16 cellular contexts compared by ENCODE assay signal in the genomic region with DNA sequence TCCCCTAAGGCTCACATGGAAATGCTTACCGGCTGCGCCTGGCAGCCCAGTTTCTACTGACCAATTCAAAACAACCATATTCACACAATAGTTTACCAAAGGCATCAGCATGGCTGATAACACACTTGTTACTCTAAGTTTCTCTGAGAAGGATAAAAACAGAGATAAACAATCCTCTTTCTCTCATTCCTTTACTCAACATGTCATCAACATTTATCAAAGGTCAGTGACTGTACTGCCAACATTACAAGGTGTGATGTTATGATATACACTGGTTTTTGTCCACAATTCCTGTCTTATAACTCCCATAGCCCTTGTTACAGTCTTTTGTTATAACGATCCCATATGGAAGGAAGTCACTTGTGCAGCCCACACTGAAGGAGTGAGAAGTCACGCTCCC. TPM values are rescaled to one million over a fixed set of nuclear protein-coding genes. Genes with fewer than 3 reads are reported as not detected.
A peak's percentile ranks its signal among the peaks of the same experiment; 100 is the strongest.
DNase-seq lines count a peak whose midpoint lies in the region; ATAC-seq and TF ChIP-seq lines count a peak whose summit lies in the region.
"Had no signal": no experiment of that assay in that cellular context is flagged by ENCODE, and none has a peak within 500 bp of the region (broad histone marks: within the 10 kb centered on the region; RNA-seq: fewer than 3 reads in every experiment).

No MANE protein-coding gene starts in this region.

- peaks cover 14% of the 10 kb centered on the region for H3K4me1 ChIP-seq in CD4-positive, CD25-positive, alpha-beta regulatory T cell (ENCODE audit: control insufficient read depth, insufficient read depth, low read length, poor library complexity, severe bottlenecking)
- H3K4me1 ChIP-seq: Caco-2, SJCRH30 had no signal

- ATAC-seq in activated T-cell treated with anti-CD3 and anti-CD28 coated beads, Interleukin-2, amount 50 U/mL, for 72 hours (replicated peaks in 1 of 2) = no peak
- no peak for ATAC-seq in activated T-cell treated with anti-CD3 and anti-CD28 coated beads, Interleukin-2, amount 50 U/mL, for 4 hours
- ATAC-seq in CD4-positive, CD25-positive, alpha-beta regulatory T cell (ENCODE audit: low read depth in 2 of 2) = no peak
- ATAC-seq in CD4-positive, alpha-beta T cell (ENCODE audit: poor library complexity) = no peak
- no peak for ATAC-seq in activated naive CD8-positive, alpha-beta T cell treated with anti-CD3 and anti-CD28 coated beads, Interleukin-2, amount 50 U/mL, for 24 hours

- H3K27ac ChIP-seq in CD4-positive, CD25-positive, alpha-beta regulatory T cell (ENCODE audit: insufficient read depth, low read length, poor library complexity, severe bottlenecking) = no peak overlapping the region
- H3K27ac ChIP-seq in CD4-positive, alpha-beta T cell (ENCODE audit: low read depth, low read length) = peak overlapping the region; percentile 1
- H3K27ac ChIP-seq: C4-2B, SJCRH30 had no signal

- TF ChIP-seq CTCF in CD4-positive, alpha-beta T cell (IDR thresholded peaks at IDR 0.05) = no peak

- no peaks in the 10 kb centered on the region for H3K27me3 Mint-ChIP-seq in activated T-cell treated with anti-CD3 and anti-CD28 coated beads, Interleukin-2, amount 50 U/mL, for 72 hours (ENCODE audit: low read depth)
- no peaks in the 10 kb centered on the region for H3K27me3 Mint-ChIP-seq in activated T-cell treated with anti-CD3 and anti-CD28 coated beads, Interleukin-2, amount 50 U/mL, for 4 hours (ENCODE audit: low read depth)
- no peaks in the 10 kb centered on the region for H3K27me3 Mint-ChIP-seq in CD4-positive, CD25-positive, alpha-beta regulatory T cell
- no peaks in the 10 kb centered on the region for H3K27me3 Mint-ChIP-seq in CD4-positive, alpha-beta T cell
- no peaks in the 10 kb centered on the region for H3K27me3 Mint-ChIP-seq in activated naive CD8-positive, alpha-beta T cell treated with anti-CD3 and anti-CD28 coated beads, Interleukin-2, amount 50 U/mL, for 24 hours

- no peak overlapping the region for H3K4me3 Mint-ChIP-seq in activated T-cell treated with anti-CD3 and anti-CD28 coated beads, Interleukin-2, amount 50 U/mL, for 72 hours
- no peak overlapping the region for H3K4me3 Mint-ChIP-seq in activated T-cell treated with anti-CD3 and anti-CD28 coated beads, Interleukin-2, amount 50 U/mL, for 4 hours
- no peak overlapping the region for H3K4me3 Mint-ChIP-seq in CD4-positive, CD25-positive, alpha-beta regulatory T cell
- H3K4me3 Mint-ChIP-seq in CD4-positive, alpha-beta T cell = peak overlapping the region; percentile 17
- no peak overlapping the region for H3K4me3 Mint-ChIP-seq in activated naive CD8-positive, alpha-beta T cell treated with anti-CD3 and anti-CD28 coated beads, Interleukin-2, amount 50 U/mL, for 24 hours
- H3K4me3 Mint-ChIP-seq: H9 had no signal

- H3K27me3 ChIP-seq in CD4-positive, CD25-positive, alpha-beta regulatory T cell (ENCODE audit: control insufficient read depth, insufficient read depth, low read length) = no peaks in the 10 kb centered on the region
- H3K27me3 ChIP-seq in CD4-positive, alpha-beta T cell (ENCODE audit: control insufficient read depth, insufficient read depth, low read length) = no peaks in the 10 kb centered on the region
- H3K27me3 ChIP-seq: SJCRH30 had no signal

- H3K9me3 ChIP-seq in CD4-positive, CD25-positive, alpha-beta regulatory T cell (ENCODE audit: control insufficient read depth in 2 of 2, low read length in 2 of 2) = no peaks in the 10 kb centered on the region
- no peaks in the 10 kb centered on the region for H3K9me3 ChIP-seq in CD4-positive, alpha-beta T cell (ENCODE audit: control insufficient read depth, low read length)
- H3K9me3 ChIP-seq: Caco-2, SJCRH30 had no signal

- no peak for DNase-seq in activated T-cell treated with anti-CD3 and anti-CD28 coated beads, Interleukin-2, amount 50 U/mL, for 72 hours
- no peak for DNase-seq in activated T-cell treated with anti-CD3 and anti-CD28 coated beads, Interleukin-2, amount 50 U/mL, for 4 hours
- no peak for DNase-seq in CD4-positive, CD25-positive, alpha-beta regulatory T cell
- DNase-seq in CD4-positive, alpha-beta T cell = no peak
- no peak for DNase-seq in activated naive CD8-positive, alpha-beta T cell treated with anti-CD3 and anti-CD28 coated beads, Interleukin-2, amount 50 U/mL, for 24 hours
- no peak for DNase-seq in NK-92 treated with Interleukin-12 subunit alpha and Interleukin-12 subunit beta, amount 100 ng/mL, for 24 hours (lab: John Stamatoyannopoulos, UW)
- DNase-seq in NCI-H345 (lab: John Stamatoyannopoulos, UW) = no peak
- DNase-seq: AML-193, Caco-2, H9, NCI-H1417 treated with DMSO at 0.1 percent for 48 hours, NCI-H187 treated with DMSO at 0.1 percent for 48 hours, NCI-H226, NCI-H526, SJCRH30 had no signal

- no peaks in the 10 kb centered on the region for H3K36me3 ChIP-seq in CD4-positive, CD25-positive, alpha-beta regulatory T cell (ENCODE audit: control insufficient read depth, insufficient read depth, low read length)

- H3K4me3 ChIP-seq in CD4-positive, CD25-positive, alpha-beta regulatory T cell (ENCODE audit: low read depth, low read length) = no peak overlapping the region
- H3K4me3 ChIP-seq: SJCRH30 had no signal

- intact Hi-C loops in CD4-positive, alpha-beta T cell (cut with DNase I, micrococcal nuclease) = loop anchor here in 1 of 2 experiments (5.0 kb wide), 1 partner anchor 35 kb away; a partner anchor contains a TSS

- H3K4me1 Mint-ChIP-seq in activated T-cell treated with anti-CD3 and anti-CD28 coated beads, Interleukin-2, amount 50 U/mL, for 72 hours (ENCODE audit: low read depth) = peaks cover 60% of the 10 kb centered on the region
- H3K4me1 Mint-ChIP-seq in activated T-cell treated with anti-CD3 and anti-CD28 coated beads, Interleukin-2, amount 50 U/mL, for 4 hours (ENCODE audit: low read depth) = peaks cover 53% of the 10 kb centered on the region
- H3K4me1 Mint-ChIP-seq in CD4-positive, CD25-positive, alpha-beta regulatory T cell = peaks cover 17 to 63% (median 32%) of the 10 kb centered on the region in 4 donors
- H3K4me1 Mint-ChIP-seq in CD4-positive, alpha-beta T cell (ENCODE audit: low read depth) = peaks cover 63% of the 10 kb centered on the region
- peaks cover 14% of the 10 kb centered on the region for H3K4me1 Mint-ChIP-seq in activated naive CD8-positive, alpha-beta T cell treated with anti-CD3 and anti-CD28 coated beads, Interleukin-2, amount 50 U/mL, for 24 hours
- H3K4me1 Mint-ChIP-seq: H9 had no signal

- H3K36me3 Mint-ChIP-seq in activated T-cell treated with anti-CD3 and anti-CD28 coated beads, Interleukin-2, amount 50 U/mL, for 72 hours (ENCODE audit: insufficient read depth in 2 of 2) = peaks cover 0 to 5% of the 10 kb centered on the region in 2 donors
- H3K36me3 Mint-ChIP-seq in activated T-cell treated with anti-CD3 and anti-CD28 coated beads, Interleukin-2, amount 50 U/mL, for 4 hours (ENCODE audit: insufficient read depth) = peaks cover 9% of the 10 kb centered on the region
- H3K36me3 Mint-ChIP-seq in CD4-positive, CD25-positive, alpha-beta regulatory T cell = peaks cover 10% of the 10 kb centered on the region
- H3K36me3 Mint-ChIP-seq in CD4-positive, alpha-beta T cell (ENCODE audit: low read depth) = peaks cover 15% of the 10 kb centered on the region
- H3K36me3 Mint-ChIP-seq in activated naive CD8-positive, alpha-beta T cell treated with anti-CD3 and anti-CD28 coated beads, Interleukin-2, amount 50 U/mL, for 24 hours (ENCODE audit: low read depth) = peaks cover 33% of the 10 kb centered on the region

- no peaks in the 10 kb centered on the region for H3K9me3 Mint-ChIP-seq in activated T-cell treated with anti-CD3 and anti-CD28 coated beads, Interleukin-2, amount 50 U/mL, for 72 hours
- no peaks in the 10 kb centered on the region for H3K9me3 Mint-ChIP-seq in activated T-cell treated with anti-CD3 and anti-CD28 coated beads, Interleukin-2, amount 50 U/mL, for 4 hours
- H3K9me3 Mint-ChIP-seq in CD4-positive, CD25-positive, alpha-beta regulatory T cell = no peaks in the 10 kb centered on the region
- no peaks in the 10 kb centered on the region for H3K9me3 Mint-ChIP-seq in CD4-positive, alpha-beta T cell
- H3K9me3 Mint-ChIP-seq in activated naive CD8-positive, alpha-beta T cell treated with anti-CD3 and anti-CD28 coated beads, Interleukin-2, amount 50 U/mL, for 24 hours = no peaks in the 10 kb centered on the region
- H3K9me3 Mint-ChIP-seq: H9 had no signal

- CTCF ChIA-PET in CD4-positive, alpha-beta T cell (lab: Charles Lee) = interaction anchor here (1.1 kb wide), 1 partner anchor 14 kb away, joined by 4 read pairs; no protein-coding TSS in a partner anchor

- H3K27ac Mint-ChIP-seq in activated T-cell treated with anti-CD3 and anti-CD28 coated beads, Interleukin-2, amount 50 U/mL, for 72 hours = peak overlapping the region; percentile 66
- peak overlapping the region; percentile 67 to 93 (median 88) for H3K27ac Mint-ChIP-seq in CD4-positive, CD25-positive, alpha-beta regulatory T cell
- peak overlapping the region; percentile 91 for H3K27ac Mint-ChIP-seq in CD4-positive, alpha-beta T cell
- peak overlapping the region; percentile 32 for H3K27ac Mint-ChIP-seq in activated naive CD8-positive, alpha-beta T cell treated with anti-CD3 and anti-CD28 coated beads, Interleukin-2, amount 50 U/mL, for 24 hours

- POLR2A ChIA-PET in CD4-positive, alpha-beta T cell (lab: Charles Lee) = interaction anchor here (4.0 kb wide), 1 partner anchor 33 kb away, joined by 54 read pairs; a partner anchor contains a TSS

RNA-seq across cellular contexts. Expression of a gene that starts 33.6 kb away (rescaled TPM):
- total RNA-seq in activated T-cell treated with anti-CD3 and anti-CD28 coated beads, Interleukin-2, amount 50 U/mL, for 72 hours = 10 to 100 TPM; 55.3 to 58.2 TPM
- 10 to 100 TPM; 55.6 to 65.4 (median 62.8) TPM for total RNA-seq in activated T-cell treated with anti-CD3 and anti-CD28 coated beads, Interleukin-2, amount 50 U/mL, for 4 hours
- total RNA-seq in CD4-positive, CD25-positive, alpha-beta regulatory T cell = 11.9 TPM
- 10 to 100 TPM; 46.8 to 61.9 (median 55.6) TPM for polyA plus RNA-seq in CD4-positive, CD25-positive, alpha-beta regulatory T cell
- 10 to 100 TPM; 10.0 to 12.2 TPM for total RNA-seq in CD4-positive, alpha-beta T cell

Comparison
In these comparisons a context has a peak if more than half of its experiments do, and no peak if none do; other contexts are left out.
1. H3K27ac Mint-ChIP-seq: peak in every context shown above with its lines; median percentile 91 in CD4-positive, alpha-beta T cell; 88 in CD4-positive, CD25-positive, alpha-beta regulatory T cell; 66 in activated T-cell treated with anti-CD3 and anti-CD28 coated beads, Interleukin-2, amount 50 U/mL, for 72 hours; 32 in activated naive CD8-positive, alpha-beta T cell treated with anti-CD3 and anti-CD28 coated beads, Interleukin-2, amount 50 U/mL, for 24 hours.